Comparison of ENCODE assay signal across 10 cellular contexts in the genomic region with DNA sequence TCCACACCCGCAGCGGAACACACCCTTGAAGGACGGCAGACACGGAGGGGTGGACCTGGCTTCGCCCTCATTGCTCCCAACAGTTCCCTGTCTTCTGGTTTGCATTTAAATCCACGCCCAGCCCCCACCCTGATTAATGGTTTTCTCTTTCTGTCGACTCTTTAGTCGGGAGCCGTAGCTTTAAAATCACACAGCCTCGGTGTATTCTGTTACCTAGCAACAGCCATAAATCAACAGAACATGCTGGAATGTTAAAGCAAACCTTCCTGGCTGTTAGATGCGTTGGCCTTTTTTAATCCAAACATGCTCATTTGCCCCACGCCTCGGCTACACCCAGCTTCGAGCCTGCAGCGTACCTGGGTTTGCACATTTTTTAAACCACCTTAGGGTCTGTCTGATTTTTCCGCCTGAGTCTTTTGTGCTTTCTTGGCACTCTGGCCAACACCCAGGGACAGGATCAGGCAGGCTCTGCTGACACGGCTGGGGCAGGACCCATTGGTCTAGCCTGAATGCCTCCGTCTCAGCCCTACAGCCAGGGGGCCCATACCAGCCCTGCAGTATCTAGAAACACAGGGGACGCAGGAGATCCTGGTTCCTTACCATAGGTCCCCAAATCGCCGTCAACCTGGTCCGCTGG. TPM values are rescaled to one million over a fixed set of nuclear protein-coding genes. Genes with fewer than 3 reads are reported as not detected.
DNase-seq lines count a peak whose midpoint lies in the region; TF ChIP-seq lines count a peak whose summit lies in the region.
"Had no signal": no experiment of that assay in that cellular context is flagged by ENCODE, and none has a peak within 500 bp of the region (broad histone marks: within the 10 kb centered on the region; RNA-seq: fewer than 3 reads in every experiment).

No MANE protein-coding gene starts in this region.

- H3K27ac Mint-ChIP-seq in type B pancreatic cell (peak overlapping the region; percentile 93), CD14-positive monocyte (no peak overlapping the region)

- no peak overlapping the region for H3K27ac ChIP-seq in mammary epithelial cell (ENCODE audit: insufficient read depth, low read depth, low read length)
- H3K27ac ChIP-seq: psoas muscle had no signal

- H3K36me3 ChIP-seq in mammary epithelial cell (ENCODE audit: insufficient read depth, low read length), result no peaks in the 10 kb centered on the region

- CTCF ChIA-PET in mammary epithelial cell (lab: Charles Lee; ENCODE audit: low non-redundant PET), result no interaction called here

- H3K27me3 ChIP-seq in mammary epithelial cell (ENCODE audit: insufficient read depth, low read length), result no peaks in the 10 kb centered on the region

- TF ChIP-seq CTCF in mammary epithelial cell (conservative IDR thresholded peaks at IDR 0.05 in 1 of 2, IDR thresholded peaks at IDR 0.05 in 1 of 2; ENCODE audit: extremely low read depth in 1 of 2, insufficient read depth in 1 of 2, low read depth in 1 of 2, low read length in 2 of 2) (no peak), type B pancreatic cell (conservative IDR thresholded peaks at IDR 0.05) (no peak), CD14-positive monocyte (IDR thresholded peaks at IDR 0.05) (no peak)

- peak overlapping the region; percentile 28 for H2AFZ ChIP-seq in mammary epithelial cell (ENCODE audit: low read depth, low read length)

- DNase-seq in activated effector memory CD4-positive, alpha-beta T cell treated with anti-CD3 and anti-CD28 coated beads, Interleukin-2, amount 50 U/mL, for 16 hours, result peak; percentile 38
- DNase-seq in activated effector memory CD4-positive, alpha-beta T cell treated with Interleukin-2 at 50 U/mL for 16 hours, result no peak
- DNase-seq in mammary epithelial cell (peak; percentile 52), iris pigment epithelial cell (ENCODE audit: low read depth) (peak; percentile 22), type B pancreatic cell (ENCODE audit: extremely low spot score, unreplicated experiment) (peak; percentile 69), CD14-positive monocyte (ENCODE audit: low spot score) (no peak), SKM-1 (lab: John Stamatoyannopoulos, UW; ENCODE audit: unreplicated experiment) (no peak), NCI-H1694 treated with DMSO at 0.1 percent for 48 hours (lab: John Stamatoyannopoulos, UW) (no peak)
- DNase-seq: Karpas-422, psoas muscle had no signal

- no peaks in the 10 kb centered on the region for H3K4me1 ChIP-seq in mammary epithelial cell (ENCODE audit: insufficient read depth, low read length)
- H3K4me1 ChIP-seq: psoas muscle had no signal

- H3K79me2 ChIP-seq in mammary epithelial cell (ENCODE audit: insufficient read depth, low read length), result no peaks in the 10 kb centered on the region

- H3K4me3 Mint-ChIP-seq in type B pancreatic cell (peak overlapping the region; percentile 71), CD14-positive monocyte (no peak overlapping the region)

- H3K9me3 Mint-ChIP-seq in type B pancreatic cell (no peaks in the 10 kb centered on the region), CD14-positive monocyte (peaks cover 11 to 32% (median 22%) of the 10 kb centered on the region in 7 donors)

- no peak overlapping the region for H3K9ac ChIP-seq in mammary epithelial cell (ENCODE audit: insufficient read depth, low read length)

- H3K4me1 Mint-ChIP-seq in type B pancreatic cell (ENCODE audit: unreplicated experiment) (peaks cover 16% of the 10 kb centered on the region), CD14-positive monocyte (no peaks in the 10 kb centered on the region)

- H3K27me3 Mint-ChIP-seq in type B pancreatic cell, result peaks cover 46% of the 10 kb centered on the region
- peaks cover 6 to 17% (median 12%) of the 10 kb centered on the region in 3 donors for H3K27me3 Mint-ChIP-seq in CD14-positive monocyte (ENCODE audit: low read depth in 3 of 3)

- H3K36me3 Mint-ChIP-seq in type B pancreatic cell (no peaks in the 10 kb centered on the region), CD14-positive monocyte (no peaks in the 10 kb centered on the region)

- intact Hi-C loops in mammary epithelial cell (cut with micrococcal nuclease), result no loop called here
- intact Hi-C loops in CD14-positive monocyte (cut with micrococcal nuclease), result no loop called here

- peak overlapping the region in 1 of 3 experiments; percentile 0 for H3K4me3 ChIP-seq in mammary epithelial cell (replicated peaks in 1 of 3; ENCODE audit: insufficient read depth in 1 of 3, low read depth in 2 of 3, low read length in 3 of 3)
- H3K4me3 ChIP-seq: psoas muscle had no signal

- H4K20me1 ChIP-seq in mammary epithelial cell (ENCODE audit: insufficient read depth, low read length), result no peaks in the 10 kb centered on the region

- BruUV-seq in mammary epithelial cell (replicated peaks; lab: Mats Ljungman, UMichigan), result no TSS peak

- WGBS in mammary epithelial cell (ENCODE audit: low coverage, missing lambda C conversion rate), result 11% methylated on average over 21 of the region's 22 CpGs

- in situ Hi-C loops in mammary epithelial cell (cut with MboI; ENCODE audit: low sequenced_read_pairs in 2 of 2), result no loop called here

- dilution Hi-C loops in mammary epithelial cell (cut with HindIII; ENCODE audit: low sequenced_read_pairs), result no loop called here

- no peak overlapping the region for H3K4me2 ChIP-seq in mammary epithelial cell (ENCODE audit: insufficient read depth, low read depth, low read length)

- no peaks in the 10 kb centered on the region for H3K9me3 ChIP-seq in mammary epithelial cell (replicated peaks; ENCODE audit: insufficient read depth, low read length)

RNA-seq across cellular contexts. Expression of a gene that starts 21.4 kb away (rescaled TPM):
- total RNA-seq in mammary epithelial cell, result under 1 TPM; 0.17 to 0.24 TPM
- 0.18 TPM for polyA plus RNA-seq in mammary epithelial cell
- polyA minus RNA-seq in mammary epithelial cell, result not detected
- 10.8 and 52.6 TPM in 2 replicates for total RNA-seq in type B pancreatic cell (ENCODE audit: low replicate concordance)
- polyA plus RNA-seq in CD14-positive monocyte, result not detected

Comparison
In these comparisons a context has a peak if more than half of its experiments do, and no peak if none do; other contexts are left out.
1. DNase-seq: peak in activated effector memory CD4-positive, alpha-beta T cell treated with anti-CD3 and anti-CD28 coated beads, Interleukin-2, amount 50 U/mL, for 16 hours (single experiment), mammary epithelial cell (single experiment), iris pigment epithelial cell (single experiment) and type B pancreatic cell (single experiment); none in activated effector memory CD4-positive, alpha-beta T cell treated with Interleukin-2 at 50 U/mL for 16 hours (single experiment), CD14-positive monocyte (single experiment), SKM-1 (single experiment) and NCI-H1694 treated with DMSO at 0.1 percent for 48 hours (single experiment).